ENCODE assay signal across 1 cellular context in the genomic region with DNA sequence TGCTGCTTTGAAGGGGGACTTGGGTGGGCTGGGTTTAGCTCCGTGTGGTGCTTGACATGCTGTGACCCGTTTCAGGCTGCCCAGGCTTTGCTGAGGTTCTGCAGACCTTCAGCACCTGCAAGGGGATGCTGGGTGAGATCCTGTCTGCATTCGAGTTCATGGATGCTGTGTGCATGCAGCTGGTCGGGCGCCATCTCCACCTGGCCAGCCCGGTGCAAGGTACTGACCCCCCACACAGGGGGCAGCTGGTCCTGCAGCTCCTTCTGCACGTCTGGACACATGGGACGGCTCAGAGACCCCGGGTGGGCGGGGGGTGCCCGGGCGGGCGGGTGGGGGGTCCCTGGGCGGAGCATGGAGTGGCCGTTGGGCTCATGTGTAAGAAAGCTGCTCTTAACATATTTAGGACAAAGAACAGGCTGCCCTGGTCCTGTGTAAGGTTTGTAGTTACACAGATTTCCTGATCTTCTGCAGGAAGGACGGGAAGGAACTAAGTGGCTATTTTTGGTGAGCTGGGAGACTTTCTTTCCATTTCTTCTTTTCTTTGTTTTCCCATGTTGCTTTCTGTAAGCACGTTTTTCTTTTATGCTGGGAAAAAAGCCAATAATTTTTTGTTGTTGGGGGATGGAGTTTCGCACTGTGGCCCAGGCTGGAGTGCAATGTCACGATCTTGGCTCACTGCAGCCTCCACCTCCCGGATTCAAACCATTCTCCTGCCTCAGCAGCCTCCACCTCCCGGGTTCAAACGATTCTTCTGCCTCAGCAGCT.
TF ChIP-seq lines count a peak whose summit lies in the region.

No MANE protein-coding gene starts in this region.

TF ChIP-seq in H1, 55 proteins besides CTCF, POLR2A, EP300 and RAD21:
- TF ChIP-seq CREB1 (IDR thresholded peaks at IDR 0.05), result no peak
- TF ChIP-seq KDM4A (IDR thresholded peaks at IDR 0.05; ENCODE audit: low read depth, low read length, severe bottlenecking), result no peak
- TF ChIP-seq YY1 (IDR thresholded peaks at IDR 0.05; ENCODE audit: low read depth, low read length), result no peak
- TF ChIP-seq NANOG (IDR thresholded peaks at IDR 0.05; ENCODE audit: insufficient read depth, low read depth, low read length, poor library complexity, severe bottlenecking), result no peak
- no peak for TF ChIP-seq ASH2L (IDR thresholded peaks at IDR 0.05; ENCODE audit: low read length)
- TF ChIP-seq SIX5 (IDR thresholded peaks at IDR 0.05; ENCODE audit: low read depth, low read length), result no peak
- TF ChIP-seq SP1 (IDR thresholded peaks at IDR 0.05; ENCODE audit: low read depth, low read length), result no peak
- TF ChIP-seq TCF12 (IDR thresholded peaks at IDR 0.05; ENCODE audit: low read depth, low read length), result no peak
- no peak for TF ChIP-seq SP4 (IDR thresholded peaks at IDR 0.05; ENCODE audit: low read length)
- TF ChIP-seq TAF7 (optimal IDR thresholded peaks at IDR 0.05; ENCODE audit: borderline replicate concordance, low read depth, low read length), result no peak
- no peak for TF ChIP-seq RFX5 (IDR thresholded peaks at IDR 0.05; ENCODE audit: borderline replicate concordance, low read depth, low read length)
- TF ChIP-seq SP2 (IDR thresholded peaks at IDR 0.05; ENCODE audit: low read length), result no peak
- no peak for TF ChIP-seq BCL11A (IDR thresholded peaks at IDR 0.05; ENCODE audit: low read depth in 2 of 2, low read length in 2 of 2)
- TF ChIP-seq, protein P1, sequence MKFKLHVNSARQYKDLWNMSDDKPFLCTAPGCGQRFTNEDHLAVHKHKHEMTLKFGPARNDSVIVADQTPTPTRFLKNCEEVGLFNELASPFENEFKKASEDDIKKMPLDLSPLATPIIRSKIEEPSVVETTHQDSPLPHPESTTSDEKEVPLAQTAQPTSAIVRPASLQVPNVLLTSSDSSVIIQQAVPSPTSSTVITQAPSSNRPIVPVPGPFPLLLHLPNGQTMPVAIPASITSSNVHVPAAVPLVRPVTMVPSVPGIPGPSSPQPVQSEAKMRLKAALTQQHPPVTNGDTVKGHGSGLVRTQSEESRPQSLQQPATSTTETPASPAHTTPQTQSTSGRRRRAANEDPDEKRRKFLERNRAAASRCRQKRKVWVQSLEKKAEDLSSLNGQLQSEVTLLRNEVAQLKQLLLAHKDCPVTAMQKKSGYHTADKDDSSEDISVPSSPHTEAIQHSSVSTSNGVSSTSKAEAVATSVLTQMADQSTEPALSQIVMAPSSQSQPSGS (IDR thresholded peaks at IDR 0.05; ENCODE audit: low read length), result no peak
- TF ChIP-seq SIRT6 (IDR thresholded peaks at IDR 0.05; ENCODE audit: low read length), result no peak
- TF ChIP-seq, protein P2, sequence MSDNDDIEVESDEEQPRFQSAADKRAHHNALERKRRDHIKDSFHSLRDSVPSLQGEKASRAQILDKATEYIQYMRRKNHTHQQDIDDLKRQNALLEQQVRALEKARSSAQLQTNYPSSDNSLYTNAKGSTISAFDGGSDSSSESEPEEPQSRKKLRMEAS (IDR thresholded peaks at IDR 0.05), result no peak
- no peak for TF ChIP-seq GABPA (IDR thresholded peaks at IDR 0.05; ENCODE audit: borderline replicate concordance, insufficient read depth, low read length)
- TF ChIP-seq EZH2 (IDR thresholded peaks at IDR 0.05; ENCODE audit: low read depth, low read length, severe bottlenecking), result no peak
- TF ChIP-seq BRCA1 (IDR thresholded peaks at IDR 0.05; ENCODE audit: low read depth, low read length), result no peak
- TF ChIP-seq TBP (IDR thresholded peaks at IDR 0.05; ENCODE audit: low read depth, low read length), result no peak
